2 cellular contexts compared by ENCODE assay signal in the genomic region with DNA sequence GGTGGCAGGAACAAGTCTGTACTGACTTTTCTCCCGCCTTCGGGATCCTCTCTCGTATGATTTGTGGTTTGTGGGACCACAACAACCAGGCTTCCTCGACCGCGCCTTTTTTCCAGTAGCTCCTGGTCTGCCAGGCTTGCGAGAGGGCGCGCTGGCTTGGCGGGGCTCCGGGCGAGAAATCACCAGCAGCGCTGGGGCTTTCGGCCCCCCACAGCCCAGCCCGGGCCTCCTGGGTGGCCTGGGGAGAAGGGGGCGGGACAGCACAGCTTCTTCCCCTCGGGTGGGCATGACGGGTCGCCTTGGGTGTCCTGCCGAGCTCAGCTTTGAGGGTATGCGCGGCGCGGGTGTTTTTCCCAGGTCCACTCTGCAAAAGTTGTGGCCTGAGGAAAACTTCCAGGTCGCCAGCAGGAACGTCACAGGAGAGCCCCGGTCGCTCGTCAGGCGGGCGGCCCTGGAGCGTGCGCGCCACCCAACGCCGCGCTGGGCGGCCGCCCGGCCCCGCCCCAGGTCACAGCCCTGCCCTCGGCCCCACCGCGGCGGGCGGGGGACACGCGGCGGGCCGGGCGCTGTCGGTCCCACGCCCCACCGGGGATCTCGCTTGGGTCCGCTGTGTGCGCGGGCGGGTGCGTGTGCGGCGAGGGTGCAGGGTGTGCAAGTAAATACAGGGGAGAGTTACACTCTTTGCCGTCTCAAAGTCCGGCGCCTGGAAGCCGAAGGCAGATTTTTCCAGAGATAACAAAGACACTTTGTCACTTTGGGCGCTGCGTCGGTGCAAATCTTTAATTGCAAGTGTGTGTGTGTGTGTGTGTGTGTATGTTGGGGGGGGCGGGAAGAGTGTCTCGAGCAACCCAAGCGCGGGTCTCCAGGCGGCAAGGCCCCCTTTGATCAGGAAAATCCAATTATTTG.
TF ChIP-seq lines count a peak whose summit lies in the region.

No MANE protein-coding gene starts in this region.

TF ChIP-seq in GM12891, 5 proteins besides CTCF, POLR2A, EP300 and RAD21:
- TF ChIP-seq POU2F2 (IDR thresholded peaks at IDR 0.05; ENCODE audit: low read depth, low read length) (no peak), TAF1 (IDR thresholded peaks at IDR 0.05; ENCODE audit: low read depth, low read length) (no peak), PAX5 (IDR thresholded peaks at IDR 0.05; ENCODE audit: insufficient read depth, low read length, severe bottlenecking) (no peak), SPI1 (IDR thresholded peaks at IDR 0.05; ENCODE audit: low read depth, low read length) (no peak), POLR2AphosphoS5 (IDR thresholded peaks at IDR 0.05; ENCODE audit: low read depth, low read length) (no peak)
TF ChIP-seq in GM12891: peak in this region for 0.

TF ChIP-seq in H1, 55 proteins besides CTCF, POLR2A, EP300 and RAD21:
- no peak for TF ChIP-seq ASH2L (IDR thresholded peaks at IDR 0.05; ENCODE audit: low read length)
- TF ChIP-seq YY1 (IDR thresholded peaks at IDR 0.05; ENCODE audit: low read depth, low read length), result no peak
- TF ChIP-seq SIX5 (IDR thresholded peaks at IDR 0.05; ENCODE audit: low read depth, low read length), result no peak
- TF ChIP-seq CEBPB (IDR thresholded peaks at IDR 0.05; ENCODE audit: low read depth, low read length), result no peak
- no peak for TF ChIP-seq POLR2AphosphoS5 (IDR thresholded peaks at IDR 0.05; ENCODE audit: low read depth, low read length)
- TF ChIP-seq CREB1 (IDR thresholded peaks at IDR 0.05), result no peak
- no peak for TF ChIP-seq CBX5 (IDR thresholded peaks at IDR 0.05; ENCODE audit: low read depth, low read length)
- TF ChIP-seq RNF2 (IDR thresholded peaks at IDR 0.05; ENCODE audit: borderline replicate concordance, low read depth, low read length, missing control alignments, poor library complexity, severe bottlenecking), result peak; percentile 27
- TF ChIP-seq JUND (IDR thresholded peaks at IDR 0.05; ENCODE audit: low read length), result no peak
- no peak for TF ChIP-seq EGR1 (IDR thresholded peaks at IDR 0.05; ENCODE audit: borderline replicate concordance, low read depth, low read length)
- peak; percentile 10; the same call in 1 of the 2 replicates for TF ChIP-seq SUZ12 (IDR thresholded peaks at IDR 0.05; ENCODE audit: low read length)
- TF ChIP-seq CTBP2 (IDR thresholded peaks at IDR 0.05; ENCODE audit: borderline replicate concordance, insufficient read depth, insufficient read length, low read length), result no peak
- no peak for TF ChIP-seq RXRA (IDR thresholded peaks at IDR 0.05; ENCODE audit: insufficient read depth, low read depth, low read length)
- no peak for TF ChIP-seq EZH2 (IDR thresholded peaks at IDR 0.05; ENCODE audit: low read depth, low read length, severe bottlenecking)
- TF ChIP-seq ZNF274 (IDR thresholded peaks at IDR 0.05; ENCODE audit: borderline replicate concordance, extremely low read depth, low read length), result no peak
- no peak for TF ChIP-seq RFX5 (IDR thresholded peaks at IDR 0.05; ENCODE audit: borderline replicate concordance, low read depth, low read length)
- TF ChIP-seq KDM5A (IDR thresholded peaks at IDR 0.05; ENCODE audit: low read length), result no peak
- TF ChIP-seq, protein P1, sequence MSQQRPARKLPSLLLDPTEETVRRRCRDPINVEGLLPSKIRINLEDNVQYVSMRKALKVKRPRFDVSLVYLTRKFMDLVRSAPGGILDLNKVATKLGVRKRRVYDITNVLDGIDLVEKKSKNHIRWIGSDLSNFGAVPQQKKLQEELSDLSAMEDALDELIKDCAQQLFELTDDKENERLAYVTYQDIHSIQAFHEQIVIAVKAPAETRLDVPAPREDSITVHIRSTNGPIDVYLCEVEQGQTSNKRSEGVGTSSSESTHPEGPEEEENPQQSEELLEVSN (IDR thresholded peaks at IDR 0.05), result peak; percentile 69; the same call in 1 of the 2 replicates
- TF ChIP-seq CHD2 (IDR thresholded peaks at IDR 0.05; ENCODE audit: low read length), result no peak
- TF ChIP-seq RBBP5 (IDR thresholded peaks at IDR 0.05; ENCODE audit: borderline replicate concordance, low read depth, low read length), result no peak
- no peak for TF ChIP-seq POU5F1 (IDR thresholded peaks at IDR 0.05; ENCODE audit: low read depth, low read length)
- peak; percentile 5 for TF ChIP-seq KDM4A (IDR thresholded peaks at IDR 0.05; ENCODE audit: low read depth, low read length, severe bottlenecking)
- TF ChIP-seq BACH1 (IDR thresholded peaks at IDR 0.05; ENCODE audit: low read length), result no peak
- TF ChIP-seq TBP (IDR thresholded peaks at IDR 0.05; ENCODE audit: low read depth, low read length), result no peak
- TF ChIP-seq, protein P2, sequence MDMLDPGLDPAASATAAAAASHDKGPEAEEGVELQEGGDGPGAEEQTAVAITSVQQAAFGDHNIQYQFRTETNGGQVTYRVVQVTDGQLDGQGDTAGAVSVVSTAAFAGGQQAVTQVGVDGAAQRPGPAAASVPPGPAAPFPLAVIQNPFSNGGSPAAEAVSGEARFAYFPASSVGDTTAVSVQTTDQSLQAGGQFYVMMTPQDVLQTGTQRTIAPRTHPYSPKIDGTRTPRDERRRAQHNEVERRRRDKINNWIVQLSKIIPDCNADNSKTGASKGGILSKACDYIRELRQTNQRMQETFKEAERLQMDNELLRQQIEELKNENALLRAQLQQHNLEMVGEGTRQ (IDR thresholded peaks at IDR 0.05; ENCODE audit: low read length), result no peak
- no peak for TF ChIP-seq NRF1 (IDR thresholded peaks at IDR 0.05; ENCODE audit: low read depth, low read length)
- no peak for TF ChIP-seq NANOG (IDR thresholded peaks at IDR 0.05; ENCODE audit: insufficient read depth, low read depth, low read length, poor library complexity, severe bottlenecking)
- TF ChIP-seq BRCA1 (IDR thresholded peaks at IDR 0.05; ENCODE audit: low read depth, low read length), result no peak
- TF ChIP-seq KDM1A (IDR thresholded peaks at IDR 0.05; ENCODE audit: borderline replicate concordance, low read length), result no peak
- TF ChIP-seq, protein P3, sequence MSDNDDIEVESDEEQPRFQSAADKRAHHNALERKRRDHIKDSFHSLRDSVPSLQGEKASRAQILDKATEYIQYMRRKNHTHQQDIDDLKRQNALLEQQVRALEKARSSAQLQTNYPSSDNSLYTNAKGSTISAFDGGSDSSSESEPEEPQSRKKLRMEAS (IDR thresholded peaks at IDR 0.05), result no peak
- no peak for TF ChIP-seq CHD1 (IDR thresholded peaks at IDR 0.05; ENCODE audit: low read depth, low read length)
- TF ChIP-seq SP1 (IDR thresholded peaks at IDR 0.05; ENCODE audit: low read depth, low read length), result no peak
- TF ChIP-seq SIRT6 (IDR thresholded peaks at IDR 0.05; ENCODE audit: low read length), result no peak
TF ChIP-seq in H1: peak in this region for 4.
